In genomic region chr5:80959768-80960442, GRCh38 we compare ENCODE assay signal across 1 cellular context.
TF ChIP-seq lines count a peak whose summit lies in the region.

Gene RASGRF2 (plus strand): TSS chr5:80960363. CDS start chr5:80960739, 376 bp downstream.

TF ChIP-seq in HEK293, 187 proteins besides CTCF, POLR2A, EP300 and RAD21 (continued from another document and continues in another):
- no peak for TF ChIP-seq MEIS1 (CRISPR knock-in tag; IDR thresholded peaks at IDR 0.05; ENCODE audit: borderline replicate concordance)
- TF ChIP-seq ZNF16 (tag by site-specific recombination; IDR thresholded peaks at IDR 0.05; ENCODE audit: low read depth), result no peak
- TF ChIP-seq ZNF48 (tag by site-specific recombination; IDR thresholded peaks at IDR 0.05), result no peak
- no peak for TF ChIP-seq ZNF426 (tag by site-specific recombination; IDR thresholded peaks at IDR 0.05)
- TF ChIP-seq OSR2 (tag by site-specific recombination; IDR thresholded peaks at IDR 0.05), result no peak
- TF ChIP-seq ZNF148 (tag by site-specific recombination; IDR thresholded peaks at IDR 0.05; ENCODE audit: borderline replicate concordance), result no peak
- TF ChIP-seq ZNF501 (tag by site-specific recombination; IDR thresholded peaks at IDR 0.05), result 0 out of 2 replicates have a peak, but pooled peaks have one; percentile 56
- no peak for TF ChIP-seq SALL2 (tag by site-specific recombination; IDR thresholded peaks at IDR 0.05; ENCODE audit: borderline replicate concordance)
- TF ChIP-seq SP7 (tag by site-specific recombination; IDR thresholded peaks at IDR 0.05), result peak; percentile 74
- no peak for TF ChIP-seq ZNF266 (tag by site-specific recombination; IDR thresholded peaks at IDR 0.05; ENCODE audit: low read depth)
- TF ChIP-seq ZBTB10 (tag by site-specific recombination; IDR thresholded peaks at IDR 0.05), result 0 out of 2 replicates have a peak, but pooled peaks have one; percentile 44
- no peak for TF ChIP-seq FEZF1 (tag by site-specific recombination; IDR thresholded peaks at IDR 0.05)
- TF ChIP-seq ZNF785 (tag by site-specific recombination; IDR thresholded peaks at IDR 0.05), result peak; percentile 82; the same call in 1 of the 2 replicates
- TF ChIP-seq ZFP69B (tag by site-specific recombination; IDR thresholded peaks at IDR 0.05), result peak; percentile 30; the same call in 1 of the 2 replicates
- TF ChIP-seq ZNF133 (tag by site-specific recombination; IDR thresholded peaks at IDR 0.05), result 0 out of 2 replicates have a peak, but pooled peaks have one; percentile 30
- TF ChIP-seq ZNF394 (tag by site-specific recombination; IDR thresholded peaks at IDR 0.05; ENCODE audit: borderline replicate concordance), result no peak
- TF ChIP-seq ZNF404 (tag by site-specific recombination; IDR thresholded peaks at IDR 0.05), result no peak
- TF ChIP-seq ZNF571 (tag by site-specific recombination; IDR thresholded peaks at IDR 0.05), result no peak
- peak; percentile 59 for TF ChIP-seq IKZF3 (tag by site-specific recombination; IDR thresholded peaks at IDR 0.05)
- TF ChIP-seq ZSCAN4 (tag by site-specific recombination; IDR thresholded peaks at IDR 0.05), result peak; percentile 98
- no peak for TF ChIP-seq GLIS2 (tag by site-specific recombination; IDR thresholded peaks at IDR 0.05)
- TF ChIP-seq ZNF776 (tag by site-specific recombination; IDR thresholded peaks at IDR 0.05; ENCODE audit: borderline replicate concordance), result no peak
- TF ChIP-seq ZNF473 (tag by site-specific recombination; IDR thresholded peaks at IDR 0.05), result no peak
- peak; percentile 78 for TF ChIP-seq EGR2 (tag by site-specific recombination; IDR thresholded peaks at IDR 0.05; ENCODE audit: low read depth)
- no peak for TF ChIP-seq ZNF76 (tag by site-specific recombination; IDR thresholded peaks at IDR 0.05; ENCODE audit: borderline replicate concordance, low read depth)
- no peak for TF ChIP-seq ZSCAN18 (tag by site-specific recombination; IDR thresholded peaks at IDR 0.05)
- TF ChIP-seq HOXC10 (CRISPR knock-in tag; IDR thresholded peaks at IDR 0.05), result no peak
- TF ChIP-seq ZNF398 (tag by site-specific recombination; IDR thresholded peaks at IDR 0.05), result no peak
- no peak for TF ChIP-seq ZNF629 (tag by site-specific recombination; IDR thresholded peaks at IDR 0.05)
- TF ChIP-seq ZBTB21 (tag by site-specific recombination; IDR thresholded peaks at IDR 0.05), result no peak
- TF ChIP-seq PRDM2 (tag by site-specific recombination; IDR thresholded peaks at IDR 0.05; ENCODE audit: borderline replicate concordance), result no peak
- peak; percentile 99 for TF ChIP-seq ZNF2 (tag by site-specific recombination; IDR thresholded peaks at IDR 0.05)
- TF ChIP-seq ZNF354C (tag by site-specific recombination; IDR thresholded peaks at IDR 0.05; ENCODE audit: borderline replicate concordance, low read depth), result no peak
- no peak for TF ChIP-seq ATF2 (tag by site-specific recombination; IDR thresholded peaks at IDR 0.05; ENCODE audit: low read depth)
- no peak for TF ChIP-seq GLI2 (tag by site-specific recombination; IDR thresholded peaks at IDR 0.05; ENCODE audit: borderline replicate concordance, low read depth)
- TF ChIP-seq ZNF670 (tag by site-specific recombination; IDR thresholded peaks at IDR 0.05; ENCODE audit: low read depth), result no peak
- TF ChIP-seq ZNF747 (tag by site-specific recombination; IDR thresholded peaks at IDR 0.05), result no peak
- no peak; the same call in 1 of the 2 replicates for TF ChIP-seq ZNF157 (tag by site-specific recombination; IDR thresholded peaks at IDR 0.05)
- TF ChIP-seq ZNF544 (tag by site-specific recombination; IDR thresholded peaks at IDR 0.05), result no peak
- peak; percentile 28; the same call in 1 of the 2 replicates for TF ChIP-seq PRDM10 (tag by site-specific recombination; IDR thresholded peaks at IDR 0.05)
- TF ChIP-seq ZNF768 (tag by site-specific recombination; IDR thresholded peaks at IDR 0.05), result no peak; the same call in 1 of the 2 replicates
